In the genomic region with DNA sequence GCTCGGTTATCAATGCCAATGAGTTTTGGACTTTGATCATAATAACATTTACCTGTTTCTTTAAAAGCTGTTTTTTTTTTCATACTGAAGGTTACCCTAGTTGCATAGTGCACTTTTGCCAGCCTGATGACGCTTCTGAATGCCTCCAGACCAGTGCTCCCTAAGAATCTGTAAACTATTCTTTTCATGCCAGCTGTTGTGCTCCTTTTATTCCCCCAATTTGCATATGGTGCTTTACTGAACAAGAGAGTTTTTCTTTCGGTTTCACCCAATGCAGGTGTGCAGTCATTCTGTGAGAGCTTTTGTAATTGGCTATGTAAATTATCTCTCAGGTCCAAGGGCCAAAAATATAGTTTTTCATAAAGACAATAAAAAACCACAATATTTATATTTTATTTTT, we compare ENCODE assay signal across 7 cellular contexts. TPM values are rescaled to one million over a fixed set of nuclear protein-coding genes. Genes with fewer than 3 reads are reported as not detected.
A peak's percentile ranks its signal among the peaks of the same experiment; 100 is the strongest.
DNase-seq lines count a peak whose midpoint lies in the region; ATAC-seq and TF ChIP-seq lines count a peak whose summit lies in the region.

No MANE protein-coding gene starts in this region.

- H3K4me3 ChIP-seq in MM.1S (ENCODE audit: low read length) (no peak overlapping the region; the same call in 1 of the 2 replicates), right lobe of liver (peak overlapping the region in 1 of 3 donors; percentile 18), upper lobe of right lung (no peak overlapping the region)

- no peak for TF ChIP-seq POLR2A in right lobe of liver (IDR thresholded peaks at IDR 0.05)

- H3K27me3 ChIP-seq in MM.1S (replicated peaks; ENCODE audit: insufficient read depth, low read length), result no peaks in the 10 kb centered on the region
- no peaks in the 10 kb centered on the region for H3K27me3 ChIP-seq in right lobe of liver
- H3K27me3 ChIP-seq in upper lobe of right lung, result no peaks in the 10 kb centered on the region

- WGBS in right lobe of liver (ENCODE audit: insufficient coverage, low coverage, low lambda C conversion rate, missing lambda C conversion rate), result 23% methylated on average over 3 of the region's 3 CpGs

- no peaks in the 10 kb centered on the region for H3K9me3 ChIP-seq in MM.1S (replicated peaks; ENCODE audit: insufficient read depth, low read length)
- H3K9me3 ChIP-seq in right lobe of liver, result no peaks in the 10 kb centered on the region
- no peaks in the 10 kb centered on the region for H3K9me3 ChIP-seq in upper lobe of right lung

- H3K36me3 ChIP-seq in MM.1S (replicated peaks; ENCODE audit: insufficient read depth, low read length) (no peaks in the 10 kb centered on the region), right lobe of liver (no peaks in the 10 kb centered on the region), upper lobe of right lung (no peaks in the 10 kb centered on the region)

- intact Hi-C loops in right lobe of liver (cut with DNase I) (no loop called here), upper lobe of right lung (cut with DNase I) (no loop called here)

- peak overlapping the region; percentile 46 for H3K4me2 ChIP-seq in MM.1S (ENCODE audit: low read depth, low read length)

- no peaks in the 10 kb centered on the region for H3K79me2 ChIP-seq in MM.1S (ENCODE audit: low read length)

- H3K4me1 ChIP-seq in MM.1S (ENCODE audit: low read length) (peaks cover 61% of the 10 kb centered on the region), right lobe of liver (peaks cover 0 to 24% (median 4%) of the 10 kb centered on the region in 4 donors), upper lobe of right lung (no peaks in the 10 kb centered on the region)

- TF ChIP-seq CTCF in MM.1S (IDR thresholded peaks at IDR 0.05; ENCODE audit: low read length), result no peak
- TF ChIP-seq CTCF in right lobe of liver (IDR thresholded peaks at IDR 0.05), result no peak
- no peak for TF ChIP-seq CTCF in upper lobe of right lung (IDR thresholded peaks at IDR 0.05)

- H3K27ac ChIP-seq in MM.1S (ENCODE audit: low read length) (peak overlapping the region; percentile 81), right lobe of liver (peak overlapping the region in 2 of 3 donors; percentile 27 to 43), upper lobe of right lung (no peak overlapping the region)

- H4K20me1 ChIP-seq in MM.1S (ENCODE audit: insufficient read depth, low read length), result no peaks in the 10 kb centered on the region

- ATAC-seq in GM18868 (IDR thresholded peaks at IDR 0.05; ENCODE audit: unreplicated experiment) (peak; percentile 91), GM21723 (IDR thresholded peaks at IDR 0.05; ENCODE audit: unreplicated experiment) (peak; percentile 94), right lobe of liver (peak; percentile 67 to 78 (median 71)), upper lobe of right lung (no peak)

- H2AFZ ChIP-seq in MM.1S (ENCODE audit: low read length), result no peak overlapping the region

- H3F3A ChIP-seq in MM.1S (ENCODE audit: insufficient read depth, low read length), result peaks cover 32% of the 10 kb centered on the region

- peak; percentile 97 for DNase-seq in MM.1S
- peak in 2 of 3 donors; percentile 53 to 55 for DNase-seq in right lobe of liver
- DNase-seq in cortex of kidney (lab: John Stamatoyannopoulos, UW), result no peak
- DNase-seq in upper lobe of right lung, result no peak
- no peak for DNase-seq in NCI-H510A (lab: John Stamatoyannopoulos, UW)

- no peaks in the 10 kb centered on the region for H3K9me2 ChIP-seq in MM.1S (replicated peaks; ENCODE audit: insufficient read depth, low read length)

- H3K9ac ChIP-seq in MM.1S (ENCODE audit: low read length), result 0 out of 2 replicates have a peak overlapping the region, but pooled peaks have one; percentile 2

RNA-seq across cellular contexts. Expression of a gene that starts 48.1 kb away (rescaled TPM):
- total RNA-seq in right lobe of liver (10 to 100 TPM in 1 of 6 experiments, 1 to 10 TPM in 5; 2.4 to 11.1 (median 5.0) TPM), upper lobe of right lung (45.1 TPM)

Comparison
In these comparisons a context has a peak if more than half of its experiments do, and no peak if none do; other contexts are left out.
1. DNase-seq: peak in MM.1S (single experiment) and right lobe of liver (2 of 3); none in cortex of kidney (single experiment), upper lobe of right lung (single experiment) and NCI-H510A (single experiment).